Comparison of ENCODE assay signal across 8 cellular contexts in the genomic region with DNA sequence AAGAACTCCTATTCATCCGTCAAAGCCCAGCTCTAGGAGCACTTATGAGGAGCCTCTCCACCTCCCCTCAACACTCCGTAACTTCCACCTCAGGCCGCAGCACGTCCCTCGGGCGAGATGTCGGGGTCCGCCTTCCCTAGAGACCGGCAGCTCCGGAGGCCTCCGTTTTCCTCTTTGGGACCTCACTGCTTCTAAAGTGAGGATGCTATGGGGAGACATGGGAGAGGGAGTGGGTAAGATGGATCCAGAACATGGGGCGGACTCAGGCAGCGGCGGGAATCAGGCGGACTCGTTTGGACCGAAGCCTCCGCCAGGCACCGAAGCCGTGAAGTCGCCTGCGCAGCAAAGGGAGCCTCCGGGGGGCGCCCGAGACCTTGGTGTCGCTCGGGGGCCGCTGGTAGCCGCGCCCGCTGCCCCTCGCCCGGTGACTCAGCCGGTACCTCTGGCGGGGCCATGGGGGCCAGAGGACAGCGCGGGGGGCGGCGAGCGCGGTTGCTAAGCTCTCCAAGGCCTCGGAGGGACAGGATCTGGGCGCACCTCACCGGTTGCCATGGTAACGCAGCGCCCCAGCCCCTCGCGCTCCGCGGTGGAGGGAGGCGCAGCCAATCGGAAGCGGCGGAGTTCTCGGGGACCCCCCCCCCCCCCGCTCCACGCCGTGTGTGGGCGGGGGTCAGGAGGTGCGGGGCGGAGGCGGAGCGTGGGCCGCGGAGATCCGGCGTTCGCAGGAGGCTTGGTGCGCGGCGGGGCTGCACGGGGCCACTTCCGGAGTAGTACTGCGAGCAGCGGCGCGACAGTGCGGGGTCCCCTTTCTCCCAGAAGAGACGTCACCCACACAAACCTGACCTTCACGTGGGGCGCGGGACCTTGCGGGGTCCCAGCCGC. TPM values are rescaled to one million over a fixed set of nuclear protein-coding genes. Genes with fewer than 3 reads are reported as not detected.
DNase-seq lines count a peak whose midpoint lies in the region; ATAC-seq and TF ChIP-seq lines count a peak whose summit lies in the region.

No MANE protein-coding gene starts in this region.

- peaks cover 8% of the 10 kb centered on the region for H3K36me3 Mint-ChIP-seq in activated T-cell treated with anti-CD3 and anti-CD28 coated beads, Interleukin-2, amount 50 U/mL, for 24 hours (ENCODE audit: low read depth)
- no peaks in the 10 kb centered on the region for H3K36me3 Mint-ChIP-seq in naive thymus-derived CD8-positive, alpha-beta T cell

- peaks cover 16% of the 10 kb centered on the region for H3K27me3 Mint-ChIP-seq in activated T-cell treated with anti-CD3 and anti-CD28 coated beads, Interleukin-2, amount 50 U/mL, for 24 hours
- peaks cover 0 to 15% (median 5%) of the 10 kb centered on the region in 5 donors for H3K27me3 Mint-ChIP-seq in naive thymus-derived CD8-positive, alpha-beta T cell

- DNase-seq in NK-92 treated with Interleukin-12 subunit alpha and Interleukin-12 subunit beta, amount 100 ng/mL, for 24 hours (lab: John Stamatoyannopoulos, UW) = peak; percentile 56
- DNase-seq in NK-92 (lab: John Stamatoyannopoulos, UW; ENCODE audit: unreplicated experiment) (no peak), NOMO-1 (lab: John Stamatoyannopoulos, UW; ENCODE audit: unreplicated experiment in 2 of 2) (peak; percentile 24 to 54), esophagus muscularis mucosa (ENCODE audit: extremely low spot score) (peak; percentile 95), stomach (peak; percentile 71)
- peak; percentile 85 for DNase-seq in activated T-cell treated with anti-CD3 and anti-CD28 coated beads, Interleukin-2, amount 50 U/mL, for 24 hours
- peak; percentile 66 to 87 (median 72) for DNase-seq in naive thymus-derived CD8-positive, alpha-beta T cell

- peak overlapping the region; percentile 75 for H3K27ac Mint-ChIP-seq in activated T-cell treated with anti-CD3 and anti-CD28 coated beads, Interleukin-2, amount 50 U/mL, for 24 hours
- H3K27ac Mint-ChIP-seq in naive thymus-derived CD8-positive, alpha-beta T cell = peak overlapping the region; percentile 19 to 92 (median 85)

- H3K27me3 ChIP-seq in esophagus muscularis mucosa (peaks cover 0 to 43% (median 0%) of the 10 kb centered on the region in 4 donors), stomach (peaks cover 0 to 91% (median 66%) of the 10 kb centered on the region in 3 donors)

- POLR2A ChIA-PET in naive thymus-derived CD8-positive, alpha-beta T cell (lab: Charles Lee) = interaction anchor here (0.7 to 1.7 kb wide), 6 partner anchors 11 to 319 kb away, joined by 3 to 9 read pairs (median 4); partner anchors contain the start of gene OVCA2

- H3K36me3 ChIP-seq in esophagus muscularis mucosa = peaks cover 0 to 17% (median 5%) of the 10 kb centered on the region in 4 donors
- H3K36me3 ChIP-seq in stomach = no peaks in the 10 kb centered on the region

- H3K4me3 ChIP-seq in esophagus muscularis mucosa = peak overlapping the region; percentile 66 to 84 (median 72)
- H3K4me3 ChIP-seq in stomach = peak overlapping the region; percentile 57 to 69 (median 64)

- H3K9me3 ChIP-seq in esophagus muscularis mucosa (no peaks in the 10 kb centered on the region), stomach (no peaks in the 10 kb centered on the region)

- H3K4me1 Mint-ChIP-seq in activated T-cell treated with anti-CD3 and anti-CD28 coated beads, Interleukin-2, amount 50 U/mL, for 24 hours (ENCODE audit: low read depth) = peaks cover 37% of the 10 kb centered on the region
- peaks cover 14 to 35% (median 31%) of the 10 kb centered on the region in 4 donors for H3K4me1 Mint-ChIP-seq in naive thymus-derived CD8-positive, alpha-beta T cell

- H3K4me1 ChIP-seq in esophagus muscularis mucosa (peaks cover 53 to 86% (median 81%) of the 10 kb centered on the region in 4 donors), stomach (peaks cover 68 to 86% (median 80%) of the 10 kb centered on the region in 4 donors)

- peak; percentile 32 to 36 for ATAC-seq in naive thymus-derived CD8-positive, alpha-beta T cell
- ATAC-seq in HG03196 (IDR thresholded peaks at IDR 0.05; ENCODE audit: unreplicated experiment) = no peak

- TF ChIP-seq POLR2A in esophagus muscularis mucosa (IDR thresholded peaks at IDR 0.05; ENCODE audit: low read depth) (no peak), stomach (IDR thresholded peaks at IDR 0.05) (no peak)

- peak overlapping the region; percentile 73 for H3K4me3 Mint-ChIP-seq in activated T-cell treated with anti-CD3 and anti-CD28 coated beads, Interleukin-2, amount 50 U/mL, for 24 hours
- peak overlapping the region; percentile 72 to 86 (median 79) for H3K4me3 Mint-ChIP-seq in naive thymus-derived CD8-positive, alpha-beta T cell

- TF ChIP-seq CTCF in esophagus muscularis mucosa (IDR thresholded peaks at IDR 0.05) = peak; percentile 65 to 74 (median 72)
- peak in 4 of 7 experiments; percentile 29 to 54 (median 40) for TF ChIP-seq CTCF in stomach (IDR thresholded peaks at IDR 0.05)

- intact Hi-C loops in esophagus muscularis mucosa (cut with DNase I) (loop anchor here (1.0 to 5.0 kb wide), 2 partner anchors 191 to 299 kb away; no protein-coding TSS in a partner anchor), stomach (cut with DNase I; ENCODE audit: low total_unique reads) (no loop called here)

- 42% methylated on average over 11 of the region's 84 CpGs for WGBS in esophagus muscularis mucosa
- 5 to 19% (median 6%) methylated on average over 23 to 84 of the region's 84 CpGs for WGBS in stomach, 5 donors

- H3K27ac ChIP-seq in esophagus muscularis mucosa (replicated peaks in 1 of 4) = peak overlapping the region; percentile 90 to 97 (median 92)
- peak overlapping the region; percentile 84 to 94 (median 90) for H3K27ac ChIP-seq in stomach

- no peaks in the 10 kb centered on the region for H3K9me3 Mint-ChIP-seq in activated T-cell treated with anti-CD3 and anti-CD28 coated beads, Interleukin-2, amount 50 U/mL, for 24 hours
- no peaks in the 10 kb centered on the region for H3K9me3 Mint-ChIP-seq in naive thymus-derived CD8-positive, alpha-beta T cell

- TF ChIP-seq EP300 in esophagus muscularis mucosa (IDR thresholded peaks at IDR 0.05) (no peak), stomach (IDR thresholded peaks at IDR 0.05) (no peak)

RNA-seq across cellular contexts. Expression of gene HIC1, which starts 1.3 kb away (rescaled TPM):
- total RNA-seq in esophagus muscularis mucosa (10 to 100 TPM; 48.6 to 86.4 (median 54.9) TPM), stomach (100 to 1,000 TPM in 1 of 5 donors, 10 to 100 TPM in 1, 1 to 10 TPM in 3; 7.6 to 107 (median 9.4) TPM)
- total RNA-seq in naive thymus-derived CD8-positive, alpha-beta T cell = 1 to 10 TPM; 1.5 to 1.6 TPM
- polyA plus RNA-seq in naive thymus-derived CD8-positive, alpha-beta T cell = under 1 TPM in 2 of 3 donors, not detected in 1; 0.08 to 0.10 TPM
- polyA plus RNA-seq in stomach = 10 to 100 TPM in 1 of 3 donors, 1 to 10 TPM in 2; 1.5 to 11.2 (median 6.2) TPM

RNA-seq across cellular contexts. Expression of gene OVCA2, which starts 11.8 kb away (rescaled TPM):
- 10 to 100 TPM; 34.9 to 38.9 (median 38.0) TPM for total RNA-seq in esophagus muscularis mucosa
- total RNA-seq in naive thymus-derived CD8-positive, alpha-beta T cell = 10 to 100 TPM; 30.8 to 32.6 TPM
- 10 to 100 TPM; 43.9 to 49.1 (median 45.8) TPM for polyA plus RNA-seq in naive thymus-derived CD8-positive, alpha-beta T cell
- 10 to 100 TPM in 3 of 5 donors, 1 to 10 TPM in 1, not detected in 1; 3.1 to 31.9 (median 17.3) TPM for total RNA-seq in stomach
- polyA plus RNA-seq in stomach = 10 to 100 TPM; 60.3 to 83.4 (median 66.7) TPM

RNA-seq across cellular contexts. Expression of gene DPH1, which starts 23.7 kb away (rescaled TPM):
- total RNA-seq in esophagus muscularis mucosa (10 to 100 TPM; 27.4 to 41.8 (median 38.3) TPM), stomach (100 to 1,000 TPM in 2 of 5 donors, 10 to 100 TPM in 3; 26.1 to 188 (median 95.0) TPM)
- 100 to 1,000 TPM; 124 TPM for total RNA-seq in naive thymus-derived CD8-positive, alpha-beta T cell
- polyA plus RNA-seq in naive thymus-derived CD8-positive, alpha-beta T cell = 10 to 100 TPM; 26.6 to 47.0 (median 35.5) TPM
- 10 to 100 TPM; 11.6 to 27.9 (median 17.7) TPM for polyA plus RNA-seq in stomach

RNA-seq across cellular contexts. Expression of gene RTN4RL1, which starts 28.5 kb away (rescaled TPM):
- total RNA-seq in esophagus muscularis mucosa = under 1 TPM; 0.50 to 0.86 (median 0.67) TPM
- under 1 TPM; 0.41 to 0.57 TPM for total RNA-seq in naive thymus-derived CD8-positive, alpha-beta T cell
- polyA plus RNA-seq in naive thymus-derived CD8-positive, alpha-beta T cell = under 1 TPM; 0.25 to 0.44 (median 0.35) TPM
- total RNA-seq in stomach = under 1 TPM in 2 of 5 donors, not detected in 3; 0.58 to 0.92 TPM
- polyA plus RNA-seq in stomach = under 1 TPM in 2 of 3 donors, not detected in 1; 0.50 to 0.85 TPM
